1 cellular context compared by ENCODE assay signal in the genomic region with DNA sequence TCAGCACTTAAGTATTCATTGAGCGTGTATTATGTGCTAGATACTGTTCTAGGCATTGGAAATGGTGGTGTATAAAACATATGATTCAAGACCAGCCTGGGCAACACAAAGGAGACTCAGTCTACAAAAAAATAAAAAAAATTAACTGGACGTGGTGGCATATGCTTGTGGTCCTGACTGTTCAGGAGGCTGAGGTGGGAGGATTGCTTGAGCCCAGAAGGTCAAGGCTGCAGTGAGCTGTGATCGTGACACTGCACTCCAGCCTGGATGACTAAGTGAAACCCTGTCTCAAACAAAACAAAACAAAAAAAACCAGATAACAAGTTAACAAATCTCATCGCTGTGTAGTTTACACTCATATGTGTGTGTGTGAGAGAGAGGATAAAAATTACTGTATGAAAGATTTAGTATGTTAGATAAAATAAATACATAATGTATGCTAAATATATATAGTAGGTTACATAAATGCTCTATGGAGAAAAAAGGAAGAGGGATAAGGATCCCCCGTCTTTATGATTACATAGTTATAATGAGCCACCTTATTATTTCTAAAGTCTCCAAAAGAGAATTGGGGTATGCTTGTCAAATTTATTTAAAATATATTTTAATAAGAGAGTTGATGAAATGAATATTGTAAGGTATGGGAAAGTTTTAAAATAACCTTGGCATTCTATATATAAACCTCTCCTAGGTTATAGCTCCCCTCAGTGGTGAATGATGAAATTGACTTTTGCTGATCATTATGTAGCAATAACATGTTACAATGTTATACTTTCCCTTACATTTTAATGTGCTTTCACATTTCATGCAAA.
A peak's percentile ranks its signal among the peaks of the same experiment; 100 is the strongest.
TF ChIP-seq lines count a peak whose summit lies in the region.

No MANE protein-coding gene starts in this region.

TF ChIP-seq in K562, 482 proteins besides CTCF, POLR2A, EP300 and RAD21 (continued from another document and continues in another):
- TF ChIP-seq ARNT (IDR thresholded peaks at IDR 0.05): no peak; a peak in 1 of 4 replicates
- no peak for TF ChIP-seq ZNF740 (CRISPR knock-in tag; IDR thresholded peaks at IDR 0.05)
- TF ChIP-seq ZNF740 (tag; IDR thresholded peaks at IDR 0.05): no peak
- no peak for TF ChIP-seq HMG20B (CRISPR knock-in tag; IDR thresholded peaks at IDR 0.05)
- TF ChIP-seq HDAC2 (IDR thresholded peaks at IDR 0.05): peak; percentile 85
- no peak for TF ChIP-seq FOXA1 (IDR thresholded peaks at IDR 0.05; ENCODE audit: borderline replicate concordance)
- TF ChIP-seq PTBP1 (IDR thresholded peaks at IDR 0.05; ENCODE audit: low read depth, low read length): no peak
- TF ChIP-seq WHSC1 (IDR thresholded peaks at IDR 0.05; ENCODE audit: low read length): no peak
- TF ChIP-seq ZNF507 (tag; conservative IDR thresholded peaks at IDR 0.05): no peak
- TF ChIP-seq, protein P1, sequence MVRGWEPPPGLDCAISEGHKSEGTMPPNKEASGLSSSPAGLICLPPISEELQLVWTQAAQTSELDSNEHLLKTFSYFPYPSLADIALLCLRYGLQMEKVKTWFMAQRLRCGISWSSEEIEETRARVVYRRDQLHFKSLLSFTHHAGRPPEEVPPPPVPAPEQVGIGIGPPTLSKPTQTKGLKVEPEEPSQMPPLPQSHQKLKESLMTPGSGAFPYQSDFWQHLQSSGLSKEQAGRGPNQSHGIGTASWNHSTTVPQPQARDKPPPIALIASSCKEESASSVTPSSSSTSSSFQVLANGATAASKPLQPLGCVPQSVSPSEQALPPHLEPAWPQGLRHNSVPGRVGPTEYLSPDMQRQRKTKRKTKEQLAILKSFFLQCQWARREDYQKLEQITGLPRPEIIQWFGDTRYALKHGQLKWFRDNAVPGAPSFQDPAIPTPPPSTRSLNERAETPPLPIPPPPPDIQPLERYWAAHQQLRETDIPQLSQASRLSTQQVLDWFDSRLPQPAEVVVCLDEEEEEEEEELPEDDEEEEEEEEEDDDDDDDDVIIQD (CRISPR knock-in tag; IDR thresholded peaks at IDR 0.05): no peak
- no peak for TF ChIP-seq CCNT2 (IDR thresholded peaks at IDR 0.05; ENCODE audit: borderline replicate concordance, extremely low read depth, insufficient read length, low read depth, low read length)
- no peak for TF ChIP-seq TBL1XR1 (IDR thresholded peaks at IDR 0.05; ENCODE audit: low read length in 2 of 2)
- TF ChIP-seq COPS2 (conservative IDR thresholded peaks at IDR 0.05): no peak
- TF ChIP-seq ZFPM2 (CRISPR knock-in tag; IDR thresholded peaks at IDR 0.05): no peak
- TF ChIP-seq, protein P2, sequence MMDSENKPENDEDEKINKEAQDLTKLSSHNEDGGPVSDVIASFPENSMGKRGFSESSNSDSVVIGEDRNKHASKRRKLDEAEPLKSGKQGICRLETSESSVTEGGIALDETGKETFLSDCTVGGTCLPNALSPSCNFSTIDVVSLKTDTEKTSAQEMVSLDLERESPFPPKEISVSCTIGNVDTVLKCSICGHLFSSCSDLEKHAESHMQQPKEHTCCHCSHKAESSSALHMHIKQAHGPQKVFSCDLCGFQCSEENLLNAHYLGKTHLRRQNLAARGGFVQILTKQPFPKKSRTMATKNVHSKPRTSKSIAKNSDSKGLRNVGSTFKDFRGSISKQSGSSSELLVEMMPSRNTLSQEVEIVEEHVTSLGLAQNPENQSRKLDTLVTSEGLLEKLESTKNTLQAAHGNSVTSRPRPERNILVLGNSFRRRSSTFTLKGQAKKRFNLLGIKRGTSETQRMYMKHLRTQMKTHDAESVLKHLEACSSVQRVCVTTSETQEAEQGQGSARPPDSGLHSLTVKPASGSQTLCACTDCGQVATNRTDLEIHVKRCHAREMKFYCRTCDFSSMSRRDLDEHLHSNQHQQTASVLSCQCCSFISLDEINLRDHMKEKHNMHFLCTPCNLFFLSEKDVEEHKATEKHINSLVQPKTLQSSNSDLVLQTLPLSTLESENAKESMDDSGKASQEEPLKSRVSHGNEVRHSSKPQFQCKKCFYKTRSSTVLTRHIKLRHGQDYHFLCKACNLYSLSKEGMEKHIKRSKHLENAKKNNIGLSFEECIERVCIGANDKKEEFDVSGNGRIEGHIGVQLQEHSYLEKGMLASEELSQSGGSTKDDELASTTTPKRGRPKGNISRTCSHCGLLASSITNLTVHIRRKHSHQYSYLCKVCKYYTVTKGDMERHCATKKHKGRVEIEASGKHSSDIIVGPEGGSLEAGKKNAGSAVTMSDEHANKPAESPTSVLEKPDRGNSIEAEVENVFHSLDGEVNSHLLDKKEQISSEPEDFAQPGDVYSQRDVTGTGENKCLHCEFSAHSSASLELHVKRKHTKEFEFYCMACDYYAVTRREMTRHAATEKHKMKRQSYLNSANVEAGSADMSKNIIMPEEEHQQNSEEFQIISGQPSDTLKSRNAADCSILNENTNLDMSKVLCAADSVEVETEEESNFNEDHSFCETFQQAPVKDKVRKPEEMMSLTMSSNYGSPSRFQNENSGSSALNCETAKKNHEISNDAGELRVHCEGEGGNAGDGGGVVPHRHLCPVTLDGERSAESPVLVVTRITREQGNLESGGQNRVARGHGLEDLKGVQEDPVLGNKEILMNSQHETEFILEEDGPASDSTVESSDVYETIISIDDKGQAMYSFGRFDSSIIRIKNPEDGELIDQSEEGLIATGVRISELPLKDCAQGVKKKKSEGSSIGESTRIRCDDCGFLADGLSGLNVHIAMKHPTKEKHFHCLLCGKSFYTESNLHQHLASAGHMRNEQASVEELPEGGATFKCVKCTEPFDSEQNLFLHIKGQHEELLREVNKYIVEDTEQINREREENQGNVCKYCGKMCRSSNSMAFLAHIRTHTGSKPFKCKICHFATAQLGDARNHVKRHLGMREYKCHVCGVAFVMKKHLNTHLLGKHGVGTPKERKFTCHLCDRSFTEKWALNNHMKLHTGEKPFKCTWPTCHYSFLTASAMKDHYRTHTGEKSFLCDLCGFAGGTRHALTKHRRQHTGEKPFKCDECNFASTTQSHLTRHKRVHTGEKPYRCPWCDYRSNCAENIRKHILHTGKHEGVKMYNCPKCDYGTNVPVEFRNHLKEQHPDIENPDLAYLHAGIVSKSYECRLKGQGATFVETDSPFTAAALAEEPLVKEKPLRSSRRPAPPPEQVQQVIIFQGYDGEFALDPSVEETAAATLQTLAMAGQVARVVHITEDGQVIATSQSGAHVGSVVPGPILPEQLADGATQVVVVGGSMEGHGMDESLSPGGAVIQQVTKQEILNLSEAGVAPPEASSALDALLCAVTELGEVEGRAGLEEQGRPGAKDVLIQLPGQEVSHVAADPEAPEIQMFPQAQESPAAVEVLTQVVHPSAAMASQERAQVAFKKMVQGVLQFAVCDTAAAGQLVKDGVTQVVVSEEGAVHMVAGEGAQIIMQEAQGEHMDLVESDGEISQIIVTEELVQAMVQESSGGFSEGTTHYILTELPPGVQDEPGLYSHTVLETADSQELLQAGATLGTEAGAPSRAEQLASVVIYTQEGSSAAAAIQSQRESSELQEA (IDR thresholded peaks at IDR 0.05; ENCODE audit: low read depth): no peak
- no peak for TF ChIP-seq KHSRP (IDR thresholded peaks at IDR 0.05)
- TF ChIP-seq ARHGAP35 (IDR thresholded peaks at IDR 0.05; ENCODE audit: partially characterized antibody): no peak
- no peak for TF ChIP-seq EZH2 (IDR thresholded peaks at IDR 0.05; ENCODE audit: borderline replicate concordance, low read depth, low read length)
- TF ChIP-seq NFYB (IDR thresholded peaks at IDR 0.05; ENCODE audit: extremely low read depth, insufficient read length): no peak
- TF ChIP-seq TCFL5 (CRISPR knock-in tag; conservative IDR thresholded peaks at IDR 0.05): no peak
- TF ChIP-seq MAFG (tag; conservative IDR thresholded peaks at IDR 0.05): peak; percentile 91
- TF ChIP-seq MCM3 (IDR thresholded peaks at IDR 0.05): no peak
- TF ChIP-seq NUFIP1 (IDR thresholded peaks at IDR 0.05; ENCODE audit: partially characterized antibody): no peak
- TF ChIP-seq CSDE1 (IDR thresholded peaks at IDR 0.05): no peak
- no peak for TF ChIP-seq FIP1L1 (IDR thresholded peaks at IDR 0.05; ENCODE audit: low read depth, low read length, poor library complexity, severe bottlenecking)
- TF ChIP-seq RHOXF2B (CRISPR knock-in tag; conservative IDR thresholded peaks at IDR 0.05): no peak
- peak; percentile 15; the same call in 1 of the 2 replicates for TF ChIP-seq BHLHE40 (IDR thresholded peaks at IDR 0.05; ENCODE audit: low read length)
- TF ChIP-seq ZBTB8A (IDR thresholded peaks at IDR 0.05; ENCODE audit: partially characterized antibody): no peak
- no peak for TF ChIP-seq ZNF263 (CRISPR knock-in tag; IDR thresholded peaks at IDR 0.05; ENCODE audit: borderline replicate concordance)
- TF ChIP-seq CHCHD3 (CRISPR knock-in tag; IDR thresholded peaks at IDR 0.05): no peak
- no peak for TF ChIP-seq RAD51 (IDR thresholded peaks at IDR 0.05; ENCODE audit: borderline replicate concordance, low read depth)
- TF ChIP-seq ILK (tag; IDR thresholded peaks at IDR 0.05; ENCODE audit: borderline replicate concordance, low read depth): no peak
- no peak for TF ChIP-seq ZNF830 (CRISPR knock-in tag; IDR thresholded peaks at IDR 0.05)
- TF ChIP-seq, protein P3, sequence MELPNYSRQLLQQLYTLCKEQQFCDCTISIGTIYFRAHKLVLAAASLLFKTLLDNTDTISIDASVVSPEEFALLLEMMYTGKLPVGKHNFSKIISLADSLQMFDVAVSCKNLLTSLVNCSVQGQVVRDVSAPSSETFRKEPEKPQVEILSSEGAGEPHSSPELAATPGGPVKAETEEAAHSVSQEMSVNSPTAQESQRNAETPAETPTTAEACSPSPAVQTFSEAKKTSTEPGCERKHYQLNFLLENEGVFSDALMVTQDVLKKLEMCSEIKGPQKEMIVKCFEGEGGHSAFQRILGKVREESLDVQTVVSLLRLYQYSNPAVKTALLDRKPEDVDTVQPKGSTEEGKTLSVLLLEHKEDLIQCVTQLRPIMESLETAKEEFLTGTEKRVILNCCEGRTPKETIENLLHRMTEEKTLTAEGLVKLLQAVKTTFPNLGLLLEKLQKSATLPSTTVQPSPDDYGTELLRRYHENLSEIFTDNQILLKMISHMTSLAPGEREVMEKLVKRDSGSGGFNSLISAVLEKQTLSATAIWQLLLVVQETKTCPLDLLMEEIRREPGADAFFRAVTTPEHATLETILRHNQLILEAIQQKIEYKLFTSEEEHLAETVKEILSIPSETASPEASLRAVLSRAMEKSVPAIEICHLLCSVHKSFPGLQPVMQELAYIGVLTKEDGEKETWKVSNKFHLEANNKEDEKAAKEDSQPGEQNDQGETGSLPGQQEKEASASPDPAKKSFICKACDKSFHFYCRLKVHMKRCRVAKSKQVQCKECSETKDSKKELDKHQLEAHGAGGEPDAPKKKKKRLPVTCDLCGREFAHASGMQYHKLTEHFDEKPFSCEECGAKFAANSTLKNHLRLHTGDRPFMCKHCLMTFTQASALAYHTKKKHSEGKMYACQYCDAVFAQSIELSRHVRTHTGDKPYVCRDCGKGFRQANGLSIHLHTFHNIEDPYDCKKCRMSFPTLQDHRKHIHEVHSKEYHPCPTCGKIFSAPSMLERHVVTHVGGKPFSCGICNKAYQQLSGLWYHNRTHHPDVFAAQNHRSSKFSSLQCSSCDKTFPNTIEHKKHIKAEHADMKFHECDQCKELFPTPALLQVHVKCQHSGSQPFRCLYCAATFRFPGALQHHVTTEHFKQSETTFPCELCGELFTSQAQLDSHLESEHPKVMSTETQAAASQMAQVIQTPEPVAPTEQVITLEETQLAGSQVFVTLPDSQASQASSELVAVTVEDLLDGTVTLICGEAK (IDR thresholded peaks at IDR 0.05): no peak
- TF ChIP-seq, protein P3 (CRISPR knock-in tag; IDR thresholded peaks at IDR 0.05): no peak
- 0 out of 2 replicates have a peak, but pooled peaks have one; percentile 54 for TF ChIP-seq SMARCE1 (IDR thresholded peaks at IDR 0.05)
- TF ChIP-seq RB1 (IDR thresholded peaks at IDR 0.05; ENCODE audit: low read depth): no peak
- TF ChIP-seq ZBTB17 (CRISPR knock-in tag; IDR thresholded peaks at IDR 0.05): no peak
- no peak for TF ChIP-seq FOXP1 (CRISPR knock-in tag; IDR thresholded peaks at IDR 0.05)
- TF ChIP-seq MTA2 (IDR thresholded peaks at IDR 0.05; ENCODE audit: low read depth): no peak
- TF ChIP-seq ZNF766 (CRISPR knock-in tag; conservative IDR thresholded peaks at IDR 0.05): peak; percentile 69
- no peak for TF ChIP-seq MCM2 (IDR thresholded peaks at IDR 0.05; ENCODE audit: low read depth)
- TF ChIP-seq RFX5 (IDR thresholded peaks at IDR 0.05; ENCODE audit: low read depth, low read length): no peak
- no peak for TF ChIP-seq DDX20 (tag; IDR thresholded peaks at IDR 0.05; ENCODE audit: low read depth)
- TF ChIP-seq CREB3 (tag; conservative IDR thresholded peaks at IDR 0.05; ENCODE audit: low read depth): no peak
